Comparison of ENCODE assay signal across 11 cellular contexts in genomic region chr13:20425819-20426219, GRCh38.
DNase-seq lines count a peak whose midpoint lies in the region; ATAC-seq and TF ChIP-seq lines count a peak whose summit lies in the region.
"Had no signal": no experiment of that assay in that cellular context is flagged by ENCODE, and none has a peak within 500 bp of the region (broad histone marks: within the 10 kb centered on the region; RNA-seq: fewer than 3 reads in every experiment).

No MANE protein-coding gene starts in this region.

- intact Hi-C loops in right lobe of liver (cut with DNase I) (no loop called here), Caco-2 (cut with micrococcal nuclease; ENCODE audit: unreplicated experiment) (no loop called here)

- peaks cover 5 to 11% (median 7%) of the 10 kb centered on the region in 3 donors for H3K4me1 Mint-ChIP-seq in CD8-positive, alpha-beta memory T cell
- H3K4me1 Mint-ChIP-seq in Caco-2 (ENCODE audit: low read depth, unreplicated experiment): no peaks in the 10 kb centered on the region

- DNase-seq in epithelial cell of esophagus (ENCODE audit: low read depth) (peak; percentile 90), right atrium auricular region (ENCODE audit: low spot score) (no peak), right lobe of liver (no peak), Caco-2 (no peak)
- DNase-seq in CD8-positive, alpha-beta memory T cell: no peak
- DNase-seq: CD4-positive, alpha-beta memory T cell had no signal

- H3K9me3 Mint-ChIP-seq in CD8-positive, alpha-beta memory T cell: no peaks in the 10 kb centered on the region
- no peaks in the 10 kb centered on the region for H3K9me3 Mint-ChIP-seq in Caco-2 (ENCODE audit: unreplicated experiment)
- H3K9me3 Mint-ChIP-seq: CD4-positive, alpha-beta memory T cell had no signal

- no peak overlapping the region for H3K27ac Mint-ChIP-seq in CD8-positive, alpha-beta memory T cell
- no peak overlapping the region for H3K27ac Mint-ChIP-seq in Caco-2 (ENCODE audit: unreplicated experiment)

- H3K4me3 ChIP-seq in BLaER1 (no peak overlapping the region), epithelial cell of esophagus (ENCODE audit: low read length) (no peak overlapping the region), right atrium auricular region (no peak overlapping the region), right lobe of liver (no peak overlapping the region), Caco-2 (ENCODE audit: low read depth, low read length) (no peak overlapping the region)
- H3K4me3 ChIP-seq in CD8-positive, alpha-beta memory T cell (ENCODE audit: low read length): no peak overlapping the region
- H3K4me3 ChIP-seq: cardiac muscle cell, hepatocyte had no signal

- no peak overlapping the region for H3K4me3 Mint-ChIP-seq in CD8-positive, alpha-beta memory T cell
- no peak overlapping the region for H3K4me3 Mint-ChIP-seq in Caco-2 (ENCODE audit: unreplicated experiment)
- H3K4me3 Mint-ChIP-seq: CD4-positive, alpha-beta memory T cell had no signal

- TF ChIP-seq CTCF in epithelial cell of esophagus (IDR thresholded peaks at IDR 0.05; ENCODE audit: insufficient read depth, low read depth, low read length, missing control alignments) (no peak), right atrium auricular region (IDR thresholded peaks at IDR 0.05) (no peak), right lobe of liver (IDR thresholded peaks at IDR 0.05) (no peak), Caco-2 (IDR thresholded peaks at IDR 0.05; ENCODE audit: insufficient read depth in 1 of 2, low read depth in 1 of 2, low read length in 1 of 2, severe bottlenecking in 1 of 2, unreplicated experiment in 1 of 2) (no peak)

- H3K27me3 Mint-ChIP-seq in CD8-positive, alpha-beta memory T cell: no peaks in the 10 kb centered on the region
- peaks cover 3% of the 10 kb centered on the region for H3K27me3 Mint-ChIP-seq in Caco-2 (ENCODE audit: insufficient read depth, unreplicated experiment)
- H3K27me3 Mint-ChIP-seq: CD4-positive, alpha-beta memory T cell had no signal

- CTCF ChIA-PET in CD8-positive, alpha-beta memory T cell (lab: Charles Lee): interaction anchor here (1.2 kb wide), 1 partner anchor 9 kb away, joined by 4 read pairs; no protein-coding TSS in a partner anchor
- CTCF ChIA-PET in Caco-2 (lab: Charles Lee): no interaction called here

- peaks cover 7 to 40% (median 9%) of the 10 kb centered on the region in 3 donors for H3K36me3 Mint-ChIP-seq in CD8-positive, alpha-beta memory T cell
- no peaks in the 10 kb centered on the region for H3K36me3 Mint-ChIP-seq in Caco-2 (ENCODE audit: insufficient read depth, unreplicated experiment)

- no peak for TF ChIP-seq POLR2A in right lobe of liver (IDR thresholded peaks at IDR 0.05)

- H3K27me3 ChIP-seq in BLaER1 (no peaks in the 10 kb centered on the region), right atrium auricular region (no peaks in the 10 kb centered on the region), right lobe of liver (no peaks in the 10 kb centered on the region), Caco-2 (replicated peaks; ENCODE audit: control insufficient read depth, insufficient read depth, low read length) (no peaks in the 10 kb centered on the region; the same call in 1 of the 2 replicates)
- H3K27me3 ChIP-seq in CD8-positive, alpha-beta memory T cell (ENCODE audit: insufficient read depth, low read length, poor library complexity, severe bottlenecking): no peaks in the 10 kb centered on the region
- H3K27me3 ChIP-seq: cardiac muscle cell, hepatocyte had no signal

- peak overlapping the region; percentile 63 for H3K9ac ChIP-seq in BLaER1

- ATAC-seq in GM19372 (IDR thresholded peaks at IDR 0.05; ENCODE audit: low read depth, unreplicated experiment): peak; percentile 71
- peak; percentile 70 for ATAC-seq in HG03095 (IDR thresholded peaks at IDR 0.05; ENCODE audit: unreplicated experiment)
- no peak for ATAC-seq in right lobe of liver

- H3K36me3 ChIP-seq in BLaER1 (no peaks in the 10 kb centered on the region; the same call in 1 of the 2 replicates), right atrium auricular region (no peaks in the 10 kb centered on the region), right lobe of liver (peaks cover 0 to 32% (median 15%) of the 10 kb centered on the region in 4 donors), Caco-2 (ENCODE audit: control insufficient read depth, insufficient read depth, low read length) (no peaks in the 10 kb centered on the region)
- H3K36me3 ChIP-seq in CD8-positive, alpha-beta memory T cell (ENCODE audit: insufficient read depth, low read length): no peaks in the 10 kb centered on the region
- H3K36me3 ChIP-seq: cardiac muscle cell had no signal

- H3K27ac ChIP-seq in BLaER1 (peak overlapping the region; percentile 89), right atrium auricular region (no peak overlapping the region), right lobe of liver (no peak overlapping the region)
- no peak overlapping the region for H3K27ac ChIP-seq in CD8-positive, alpha-beta memory T cell (ENCODE audit: low read depth, low read length)
- H3K27ac ChIP-seq: cardiac muscle cell, hepatocyte had no signal

- no peaks in the 10 kb centered on the region for H4K20me1 ChIP-seq in BLaER1

- 89% methylated on average over 6 of the region's 7 CpGs for WGBS in right lobe of liver (ENCODE audit: insufficient coverage, low coverage, low lambda C conversion rate, missing lambda C conversion rate)

- no TSS peak for BruUV-seq in Caco-2 (replicated peaks; lab: Mats Ljungman, UMichigan)

- H3K4me2 ChIP-seq in BLaER1: peak overlapping the region; percentile 93
- H3K4me2 ChIP-seq: hepatocyte had no signal

- POLR2A ChIA-PET in CD8-positive, alpha-beta memory T cell (lab: Charles Lee): no interaction called here
- POLR2A ChIA-PET in Caco-2 (lab: Charles Lee): no interaction called here

- H3K9me3 ChIP-seq in BLaER1: no peaks in the 10 kb centered on the region; the same call in 1 of the 2 replicates
- no peaks in the 10 kb centered on the region for H3K9me3 ChIP-seq in CD8-positive, alpha-beta memory T cell (ENCODE audit: low read length)
- no peaks in the 10 kb centered on the region for H3K9me3 ChIP-seq in right atrium auricular region
- H3K9me3 ChIP-seq in right lobe of liver: no peaks in the 10 kb centered on the region
- H3K9me3 ChIP-seq in Caco-2: no peaks in the 10 kb centered on the region

- H3K4me1 ChIP-seq in BLaER1: peaks cover 62% of the 10 kb centered on the region
- no peaks in the 10 kb centered on the region for H3K4me1 ChIP-seq in CD8-positive, alpha-beta memory T cell (ENCODE audit: insufficient read depth, low read length)
- H3K4me1 ChIP-seq in right atrium auricular region: peaks cover 0 to 13% of the 10 kb centered on the region in 2 donors
- H3K4me1 ChIP-seq in right lobe of liver: peaks cover 0 to 18% (median 0%) of the 10 kb centered on the region in 4 donors
- H3K4me1 ChIP-seq in Caco-2: 0 out of 2 replicates have a peak, but pooled peaks cover 3% of the 10 kb centered on the region

Comparison
In these comparisons a context has a peak if more than half of its experiments do, and no peak if none do; other contexts are left out.
1. ATAC-seq: peak in GM19372 (single experiment) and HG03095 (single experiment); none in right lobe of liver (0 of 4).